In the genomic region with DNA sequence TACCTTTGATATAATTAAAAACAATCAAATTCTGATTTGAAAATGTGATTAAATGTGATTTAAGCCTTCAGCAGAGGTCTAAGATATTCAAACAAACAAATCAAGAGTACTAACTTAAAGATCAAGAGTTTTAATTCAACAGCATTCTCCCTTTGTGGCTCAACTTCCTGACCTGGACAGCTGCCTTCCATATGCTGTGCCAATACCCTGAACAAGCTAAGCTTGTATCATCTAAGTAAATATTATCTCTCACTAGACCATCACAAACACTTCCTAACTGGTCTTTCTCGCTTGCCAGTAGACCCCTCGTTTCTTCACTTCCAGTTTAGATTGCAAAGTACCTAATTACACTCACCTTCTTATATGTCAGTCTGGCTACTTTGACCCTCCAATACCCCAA, we compare ENCODE assay signal across 2 cellular contexts.
TF ChIP-seq lines count a peak whose summit lies in the region.

No MANE protein-coding gene starts in this region.

TF ChIP-seq in SK-N-SH, 30 proteins besides CTCF, POLR2A, EP300 and RAD21:
- peak; percentile 26; the same call in 1 of the 2 replicates for TF ChIP-seq REST (IDR thresholded peaks at IDR 0.05; ENCODE audit: low read depth, low read length)
- no peak for TF ChIP-seq TEAD4 (IDR thresholded peaks at IDR 0.05; ENCODE audit: borderline replicate concordance, insufficient read depth)
- 0 out of 2 replicates have a peak, but pooled peaks have one; percentile 7 for TF ChIP-seq TCF12 (IDR thresholded peaks at IDR 0.05)
- TF ChIP-seq, protein P1, sequence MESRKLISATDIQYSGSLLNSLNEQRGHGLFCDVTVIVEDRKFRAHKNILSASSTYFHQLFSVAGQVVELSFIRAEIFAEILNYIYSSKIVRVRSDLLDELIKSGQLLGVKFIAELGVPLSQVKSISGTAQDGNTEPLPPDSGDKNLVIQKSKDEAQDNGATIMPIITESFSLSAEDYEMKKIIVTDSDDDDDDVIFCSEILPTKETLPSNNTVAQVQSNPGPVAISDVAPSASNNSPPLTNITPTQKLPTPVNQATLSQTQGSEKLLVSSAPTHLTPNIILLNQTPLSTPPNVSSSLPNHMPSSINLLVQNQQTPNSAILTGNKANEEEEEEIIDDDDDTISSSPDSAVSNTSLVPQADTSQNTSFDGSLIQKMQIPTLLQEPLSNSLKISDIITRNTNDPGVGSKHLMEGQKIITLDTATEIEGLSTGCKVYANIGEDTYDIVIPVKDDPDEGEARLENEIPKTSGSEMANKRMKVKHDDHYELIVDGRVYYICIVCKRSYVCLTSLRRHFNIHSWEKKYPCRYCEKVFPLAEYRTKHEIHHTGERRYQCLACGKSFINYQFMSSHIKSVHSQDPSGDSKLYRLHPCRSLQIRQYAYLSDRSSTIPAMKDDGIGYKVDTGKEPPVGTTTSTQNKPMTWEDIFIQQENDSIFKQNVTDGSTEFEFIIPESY (IDR thresholded peaks at IDR 0.05; ENCODE audit: borderline replicate concordance, low read depth), result no peak
- TF ChIP-seq USF1 (IDR thresholded peaks at IDR 0.05; ENCODE audit: borderline replicate concordance, low read depth), result no peak
TF ChIP-seq in SK-N-SH: peak in this region for 2.

TF ChIP-seq in SK-N-SH treated with all-trans-retinoic acid at 6 μM for 48 hours, 23 proteins besides CTCF, POLR2A, EP300 and RAD21 (continued from another document):
- no peak for TF ChIP-seq PATZ1 (CRISPR knock-in tag; IDR thresholded peaks at IDR 0.05; ENCODE audit: borderline replicate concordance)
- no peak for TF ChIP-seq ESRRG (CRISPR knock-in tag; IDR thresholded peaks at IDR 0.05)
